26 cellular contexts compared by ENCODE assay signal in the genomic region with DNA sequence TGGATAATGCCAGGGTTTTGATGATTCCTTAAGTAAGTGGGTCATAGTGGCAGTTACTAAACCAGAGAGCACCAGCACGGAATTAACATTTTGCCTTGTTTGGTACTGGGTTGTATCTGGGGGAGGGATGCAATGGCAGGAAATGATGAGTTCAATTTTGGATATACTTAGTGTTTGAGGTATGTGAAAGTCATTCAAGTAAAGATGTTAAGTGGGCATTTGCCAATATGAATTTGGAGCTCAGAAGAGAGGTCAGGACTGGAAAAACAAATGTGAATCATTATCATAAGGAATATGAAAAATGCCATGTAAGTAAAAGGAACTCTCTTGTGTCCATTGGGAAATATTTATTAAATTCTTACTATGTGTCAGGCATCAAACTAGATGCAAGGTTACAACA. TPM values are rescaled to one million over a fixed set of nuclear protein-coding genes. Genes with fewer than 3 reads are reported as not detected.
DNase-seq lines count a peak whose midpoint lies in the region; ATAC-seq, FAIRE-seq and TF ChIP-seq lines count a peak whose summit lies in the region.
"Had no signal": no experiment of that assay in that cellular context is flagged by ENCODE, and none has a peak within 500 bp of the region (broad histone marks: within the 10 kb centered on the region; RNA-seq: fewer than 3 reads in every experiment).

No MANE protein-coding gene starts in this region.

- H3K36me3 Mint-ChIP-seq in activated naive CD8-positive, alpha-beta T cell treated with anti-CD3 and anti-CD28 coated beads, Interleukin-2, amount 50 U/mL, for 24 hours (ENCODE audit: low read depth), result no peaks in the 10 kb centered on the region
- no peaks in the 10 kb centered on the region for H3K36me3 Mint-ChIP-seq in activated naive CD8-positive, alpha-beta T cell treated with anti-CD3 and anti-CD28 coated beads for 36 hours
- H3K36me3 Mint-ChIP-seq in T-helper 17 cell (ENCODE audit: low read depth), result no peaks in the 10 kb centered on the region
- H3K36me3 Mint-ChIP-seq: activated CD8-positive, alpha-beta memory T cell treated with anti-CD3 and anti-CD28 coated beads, Interleukin-2, amount 10 ng/mL, durations not matched to agents 7 days and 5 days; CD14-positive monocyte; type B pancreatic cell had no signal

- no peak for ATAC-seq in activated naive CD8-positive, alpha-beta T cell treated with anti-CD3 and anti-CD28 coated beads, Interleukin-2, amount 50 U/mL, for 24 hours
- ATAC-seq in T-helper 17 cell (no peak), mucosa of descending colon (no peak)
- ATAC-seq: activated CD8-positive, alpha-beta memory T cell treated with anti-CD3 and anti-CD28 coated beads, Interleukin-2, amount 10 ng/mL, durations not matched to agents 7 days and 5 days; effector memory CD8-positive, alpha-beta T cell; foreskin keratinocyte; pancreas had no signal

- FAIRE-seq in H54 (lab: Jason Lieb, UNC), result no peak
- FAIRE-seq: kidney, pancreas had no signal

- H3K9me3 Mint-ChIP-seq in activated naive CD8-positive, alpha-beta T cell treated with anti-CD3 and anti-CD28 coated beads, Interleukin-2, amount 50 U/mL, for 24 hours, result no peaks in the 10 kb centered on the region
- no peaks in the 10 kb centered on the region for H3K9me3 Mint-ChIP-seq in activated naive CD8-positive, alpha-beta T cell treated with anti-CD3 and anti-CD28 coated beads for 36 hours
- H3K9me3 Mint-ChIP-seq: CD14-positive monocyte; central memory CD8-positive, alpha-beta T cell; effector memory CD8-positive, alpha-beta T cell; stimulated activated naive CD8-positive, alpha-beta T cell treated with anti-CD3 and anti-CD28 coated beads, Interleukin-15, Interleukin-2, amounts not matched to agents 100 ng/mL and 50 ng/mL, for 24 hours; type B pancreatic cell had no signal

- peak overlapping the region; percentile 4 for H3K27ac Mint-ChIP-seq in activated naive CD8-positive, alpha-beta T cell treated with anti-CD3 and anti-CD28 coated beads, Interleukin-2, amount 50 U/mL, for 24 hours
- no peak overlapping the region for H3K27ac Mint-ChIP-seq in activated naive CD8-positive, alpha-beta T cell treated with anti-CD3 and anti-CD28 coated beads for 36 hours
- peak overlapping the region; percentile 51 for H3K27ac Mint-ChIP-seq in T-helper 17 cell
- H3K27ac Mint-ChIP-seq: activated CD8-positive, alpha-beta memory T cell treated with anti-CD3 and anti-CD28 coated beads, Interleukin-2, amount 10 ng/mL, durations not matched to agents 7 days and 5 days; effector memory CD8-positive, alpha-beta T cell; stimulated activated naive CD8-positive, alpha-beta T cell treated with anti-CD3 and anti-CD28 coated beads, Interleukin-15, Interleukin-2, amounts not matched to agents 100 ng/mL and 50 ng/mL, for 24 hours; type B pancreatic cell had no signal

- intact Hi-C loops in mucosa of descending colon (cut with DNase I, micrococcal nuclease), result no loop called here

- TF ChIP-seq CTCF in fibroblast of mammary gland (conservative IDR thresholded peaks at IDR 0.05; ENCODE audit: control insufficient read depth, insufficient read depth, low read depth, low read length) (no peak), mucosa of descending colon (IDR thresholded peaks at IDR 0.05) (no peak)

- H3K27me3 Mint-ChIP-seq in activated naive CD8-positive, alpha-beta T cell treated with anti-CD3 and anti-CD28 coated beads, Interleukin-2, amount 50 U/mL, for 24 hours, result no peaks in the 10 kb centered on the region
- peaks cover 4% of the 10 kb centered on the region for H3K27me3 Mint-ChIP-seq in activated naive CD8-positive, alpha-beta T cell treated with anti-CD3 and anti-CD28 coated beads for 36 hours
- no peaks in the 10 kb centered on the region for H3K27me3 Mint-ChIP-seq in T-helper 17 cell
- H3K27me3 Mint-ChIP-seq: activated CD8-positive, alpha-beta memory T cell treated with anti-CD3 and anti-CD28 coated beads, Interleukin-2, amount 10 ng/mL, durations not matched to agents 7 days and 5 days; central memory CD8-positive, alpha-beta T cell; effector memory CD8-positive, alpha-beta T cell; stimulated activated naive CD8-positive, alpha-beta T cell treated with anti-CD3 and anti-CD28 coated beads, Interleukin-15, Interleukin-2, amounts not matched to agents 100 ng/mL and 50 ng/mL, for 24 hours; type B pancreatic cell had no signal

- peaks cover 12% of the 10 kb centered on the region for H3K4me1 Mint-ChIP-seq in activated naive CD8-positive, alpha-beta T cell treated with anti-CD3 and anti-CD28 coated beads, Interleukin-2, amount 50 U/mL, for 24 hours
- peaks cover 13% of the 10 kb centered on the region for H3K4me1 Mint-ChIP-seq in activated naive CD8-positive, alpha-beta T cell treated with anti-CD3 and anti-CD28 coated beads for 36 hours
- H3K4me1 Mint-ChIP-seq in T-helper 17 cell, result peaks cover 6% of the 10 kb centered on the region

- no peak for TF ChIP-seq POLR2A in H54 (IDR thresholded peaks at IDR 0.05; ENCODE audit: low read depth, low read length)

- H3K4me1 ChIP-seq in mucosa of descending colon (ENCODE audit: low read depth), result peaks cover 4% of the 10 kb centered on the region

- no peak overlapping the region for H3K4me3 Mint-ChIP-seq in activated naive CD8-positive, alpha-beta T cell treated with anti-CD3 and anti-CD28 coated beads, Interleukin-2, amount 50 U/mL, for 24 hours
- no peak overlapping the region for H3K4me3 Mint-ChIP-seq in activated naive CD8-positive, alpha-beta T cell treated with anti-CD3 and anti-CD28 coated beads for 36 hours
- no peak overlapping the region for H3K4me3 Mint-ChIP-seq in T-helper 17 cell
- H3K4me3 Mint-ChIP-seq: activated CD8-positive, alpha-beta memory T cell treated with anti-CD3 and anti-CD28 coated beads, Interleukin-2, amount 10 ng/mL, durations not matched to agents 7 days and 5 days; CD14-positive monocyte; central memory CD8-positive, alpha-beta T cell; effector memory CD8-positive, alpha-beta T cell; stimulated activated naive CD8-positive, alpha-beta T cell treated with anti-CD3 and anti-CD28 coated beads, Interleukin-15, Interleukin-2, amounts not matched to agents 100 ng/mL and 50 ng/mL, for 24 hours; type B pancreatic cell had no signal

- H3K9me3 ChIP-seq in T-helper 17 cell (ENCODE audit: control insufficient read depth, low read length, poor library complexity, severe bottlenecking) (no peaks in the 10 kb centered on the region), mucosa of descending colon (no peaks in the 10 kb centered on the region)
- H3K9me3 ChIP-seq: adrenal gland, pancreas, sigmoid colon had no signal

- no peak overlapping the region for H3K4me3 ChIP-seq in fibroblast of mammary gland (ENCODE audit: control insufficient read depth, low read depth, low read length)
- no peak overlapping the region for H3K4me3 ChIP-seq in mucosa of descending colon
- H3K4me3 ChIP-seq: adrenal gland, pancreas, sigmoid colon, SK-N-MC had no signal

- DNase-seq in activated naive CD8-positive, alpha-beta T cell treated with anti-CD3 and anti-CD28 coated beads, Interleukin-2, amount 50 U/mL, for 24 hours, result no peak
- DNase-seq in activated naive CD8-positive, alpha-beta T cell treated with anti-CD3 and anti-CD28 coated beads for 36 hours, result no peak
- DNase-seq in T-helper 17 cell, result no peak
- DNase-seq in fibroblast of mammary gland (ENCODE audit: low read depth), result peak; percentile 71
- DNase-seq in mucosa of descending colon, result no peak
- no peak for DNase-seq in cerebellum (ENCODE audit: low spot score)
- DNase-seq in amygdala (lab: John Stamatoyannopoulos, UW), result no peak
- no peak for DNase-seq in H54 (ENCODE audit: insufficient read length, low spot score)
- DNase-seq: activated CD4-positive, CD25-positive, alpha-beta regulatory T cell treated with anti-CD3 and anti-CD28 coated beads, Interleukin-2, amount 50 U/mL, for 72 hours; activated CD8-positive, alpha-beta memory T cell treated with anti-CD3 and anti-CD28 coated beads, Interleukin-2, amount 10 ng/mL, durations not matched to agents 7 days and 5 days; adrenal gland; effector memory CD8-positive, alpha-beta T cell; foreskin keratinocyte; GF-D8; kidney; NCI-H2029 treated with DMSO at 0.1 percent for 48 hours; NCI-H446 treated with DMSO at 0.1 percent for 48 hours; pancreas; sigmoid colon had no signal

- no peaks in the 10 kb centered on the region for H3K36me3 ChIP-seq in mucosa of descending colon (ENCODE audit: low read depth)
- H3K36me3 ChIP-seq: adrenal gland, pancreas, sigmoid colon had no signal

RNA-seq across cellular contexts. Expression of a gene that starts 6.2 kb away (rescaled TPM):
- total RNA-seq in activated naive CD8-positive, alpha-beta T cell treated with anti-CD3 and anti-CD28 coated beads for 36 hours, result under 1 TPM; 0.10 to 0.29 TPM
- total RNA-seq in T-helper 17 cell (under 1 TPM; 0.30 to 0.60 TPM), mucosa of descending colon (not detected), cerebellum (not detected)
- total RNA-seq: A172, adrenal gland, foreskin keratinocyte, pancreas, sigmoid colon had no signal

RNA-seq across cellular contexts. Expression of a gene that starts 6.3 kb away (rescaled TPM):
- 10 to 100 TPM; 48.4 to 56.6 TPM for total RNA-seq in activated naive CD8-positive, alpha-beta T cell treated with anti-CD3 and anti-CD28 coated beads for 36 hours
- 10 to 100 TPM; 31.3 to 54.1 TPM for total RNA-seq in T-helper 17 cell
- total RNA-seq in mucosa of descending colon, result 10 to 100 TPM; 24.4 to 40.5 (median 28.0) TPM
- 61.8 TPM for total RNA-seq in cerebellum

RNA-seq across cellular contexts. Expression of a gene that starts 49.0 kb away (rescaled TPM):
- 1 to 10 TPM; 2.8 to 3.1 TPM for total RNA-seq in activated naive CD8-positive, alpha-beta T cell treated with anti-CD3 and anti-CD28 coated beads for 36 hours
- 1 to 10 TPM in 1 of 2 donors, under 1 TPM in 1; 0.37 to 2.6 TPM for total RNA-seq in T-helper 17 cell
- total RNA-seq in mucosa of descending colon, result 1 to 10 TPM; 2.6 to 5.7 (median 2.8) TPM
- total RNA-seq in cerebellum, result not detected
- total RNA-seq: A172, lung microvascular endothelial cell had no signal
